4 cellular contexts compared by ENCODE assay signal in the genomic region with DNA sequence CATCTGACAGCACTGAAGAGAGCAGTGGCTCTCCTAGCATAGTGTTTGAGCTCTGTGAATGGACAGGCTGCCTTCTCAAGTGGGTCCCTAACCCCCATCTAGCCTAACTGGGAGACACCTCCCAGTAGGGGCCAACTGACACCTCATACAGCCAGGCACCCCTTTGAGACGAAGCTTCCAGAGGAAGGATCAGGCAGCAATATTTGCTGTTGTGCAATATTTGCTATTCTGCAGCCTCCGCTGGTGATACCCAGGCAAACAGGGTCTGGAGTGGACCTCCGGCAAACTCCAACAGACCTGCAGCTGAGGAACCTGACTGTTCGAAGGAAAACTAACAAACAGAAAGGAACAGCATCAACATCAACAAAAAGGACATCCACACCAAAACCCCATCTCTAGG. TPM values are rescaled to one million over a fixed set of nuclear protein-coding genes. Genes with fewer than 3 reads are reported as not detected.
"Had no signal": no experiment of that assay in that cellular context is flagged by ENCODE, and none has a peak within 500 bp of the region (broad histone marks: within the 10 kb centered on the region; RNA-seq: fewer than 3 reads in every experiment).

No MANE protein-coding gene starts in this region.

RNA-seq across cellular contexts. Expression of a gene that starts 44.0 kb away (rescaled TPM):
- total RNA-seq: LHCN-M2, M059J, MCF 10A, NCI-H460 had no signal

RNA-seq across cellular contexts. Expression of a gene that starts 59.8 kb away (rescaled TPM):
- total RNA-seq: LHCN-M2, M059J, MCF 10A, NCI-H460 had no signal
